In the genomic region with DNA sequence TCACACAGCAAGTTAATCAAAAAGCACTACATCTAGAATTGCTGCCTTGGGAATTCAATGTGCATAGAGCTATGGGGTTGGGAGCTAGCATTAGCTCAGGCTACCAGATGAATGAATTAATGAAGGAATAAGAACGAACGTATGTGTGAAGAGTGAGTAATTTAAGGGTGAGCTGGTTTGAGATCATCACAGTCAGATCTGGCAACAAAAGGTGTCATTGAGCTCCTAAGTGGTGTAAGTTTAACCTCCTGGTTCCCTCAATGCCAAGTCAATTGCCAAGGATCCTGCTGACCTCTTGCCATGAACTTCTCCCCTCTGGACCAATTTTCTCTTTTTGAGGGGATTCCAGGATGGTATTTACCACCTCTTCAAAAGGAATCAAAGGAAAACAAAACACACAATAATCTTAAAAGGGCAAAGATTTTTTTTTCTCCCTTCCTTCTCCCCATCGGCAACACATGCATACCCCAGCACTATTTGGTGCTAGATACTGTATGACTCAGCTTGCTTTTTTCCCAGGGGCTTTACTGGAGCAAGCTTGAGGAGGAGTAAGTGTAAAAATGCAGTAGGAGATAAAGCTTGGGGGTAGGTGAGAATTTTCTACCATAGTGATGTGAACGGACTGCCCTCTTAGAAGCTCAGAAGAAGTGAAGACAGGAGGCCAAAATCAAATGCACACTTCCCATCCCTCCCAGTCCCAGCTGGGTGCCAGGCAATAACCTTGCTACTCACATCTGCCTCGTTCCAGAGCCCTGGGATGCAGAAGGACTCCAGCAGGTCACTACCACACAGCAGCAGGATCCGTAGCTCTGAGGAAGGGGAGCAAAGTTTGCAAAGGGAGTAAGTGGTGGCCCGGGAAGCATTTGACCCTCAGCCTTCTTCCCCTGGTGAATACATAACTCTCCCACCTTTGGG, we compare ENCODE assay signal across 17 cellular contexts.
A peak's percentile ranks its signal among the peaks of the same experiment; 100 is the strongest.
DNase-seq lines count a peak whose midpoint lies in the region; TF ChIP-seq lines count a peak whose summit lies in the region.
"Had no signal": no experiment of that assay in that cellular context is flagged by ENCODE, and none has a peak within 500 bp of the region (broad histone marks: within the 10 kb centered on the region; RNA-seq: fewer than 3 reads in every experiment).

No MANE protein-coding gene starts in this region.

- CTCF ChIA-PET in mammary epithelial cell (lab: Charles Lee; ENCODE audit: low non-redundant PET): no interaction called here

- dilution Hi-C loops in mammary epithelial cell (cut with HindIII; ENCODE audit: low sequenced_read_pairs): no loop called here

- in situ Hi-C loops in mammary epithelial cell (cut with MboI; ENCODE audit: low sequenced_read_pairs in 2 of 2): no loop called here

- no peaks in the 10 kb centered on the region for H3K36me3 Mint-ChIP-seq in HFFc6 (ENCODE audit: low read depth)
- H3K36me3 Mint-ChIP-seq: naive thymus-derived CD8-positive, alpha-beta T cell had no signal

- H3K4me2 ChIP-seq in mammary epithelial cell (ENCODE audit: insufficient read depth, low read depth, low read length): peak overlapping the region; percentile 69

- peak overlapping the region; percentile 96 for H3K27ac ChIP-seq in mammary epithelial cell (ENCODE audit: insufficient read depth, low read depth, low read length)
- peak overlapping the region; percentile 84 for H3K27ac ChIP-seq in mesodermal cell (ENCODE audit: low read depth, low read length, severe bottlenecking)
- H3K27ac ChIP-seq in adrenal gland: peak overlapping the region in 1 of 5 donors; percentile 71

- peak overlapping the region; percentile 100 for H3K27ac Mint-ChIP-seq in HFFc6
- H3K27ac Mint-ChIP-seq: activated CD4-positive, alpha-beta T cell treated with anti-CD3 and anti-CD28 coated beads, Interleukin-2, amount 10 ng/mL, durations not matched to agents 24 days and 14 days; B cell; naive thymus-derived CD8-positive, alpha-beta T cell had no signal

- peak overlapping the region; percentile 84 for H3K4me3 Mint-ChIP-seq in HFFc6
- H3K4me3 Mint-ChIP-seq: activated CD4-positive, alpha-beta T cell treated with anti-CD3 and anti-CD28 coated beads, Interleukin-2, amount 10 ng/mL, durations not matched to agents 24 days and 14 days; B cell; naive thymus-derived CD8-positive, alpha-beta T cell; stimulated activated naive CD8-positive, alpha-beta T cell treated with anti-CD3 and anti-CD28 coated beads, Interleukin-15, amount 100 ng/mL, for 72 hours had no signal

- H3K4me1 ChIP-seq in mammary epithelial cell (ENCODE audit: insufficient read depth, low read length): peaks cover 58% of the 10 kb centered on the region
- H3K4me1 ChIP-seq in mesodermal cell (ENCODE audit: control insufficient read depth, insufficient read depth, low read length, poor library complexity, severe bottlenecking): peaks cover 47% of the 10 kb centered on the region
- H3K4me1 ChIP-seq in adrenal gland (replicated peaks in 1 of 2): no peaks in the 10 kb centered on the region

- H3K9me3 ChIP-seq in mammary epithelial cell (replicated peaks; ENCODE audit: insufficient read depth, low read length) (no peaks in the 10 kb centered on the region), mesodermal cell (ENCODE audit: control insufficient read depth, low read length) (no peaks in the 10 kb centered on the region), adrenal gland (replicated peaks in 1 of 3) (no peaks in the 10 kb centered on the region)

- TF ChIP-seq CTCF in HFFc6 (IDR thresholded peaks at IDR 0.05): no peak
- no peak for TF ChIP-seq CTCF in mammary epithelial cell (conservative IDR thresholded peaks at IDR 0.05 in 1 of 2, IDR thresholded peaks at IDR 0.05 in 1 of 2; ENCODE audit: extremely low read depth in 1 of 2, insufficient read depth in 1 of 2, low read depth in 1 of 2, low read length in 2 of 2)
- no peak for TF ChIP-seq CTCF in adrenal gland (IDR thresholded peaks at IDR 0.05)

- intact Hi-C loops in mammary epithelial cell (cut with micrococcal nuclease) (no loop called here), adrenal gland (cut with DNase I) (no loop called here)

- H2AFZ ChIP-seq in mammary epithelial cell (ENCODE audit: low read depth, low read length): peak overlapping the region; percentile 62

- H3K4me3 ChIP-seq in mammary epithelial cell (replicated peaks in 1 of 3; ENCODE audit: insufficient read depth in 1 of 3, low read depth in 2 of 3, low read length in 3 of 3): no peak overlapping the region
- no peak overlapping the region for H3K4me3 ChIP-seq in mesodermal cell (ENCODE audit: extremely low read depth, insufficient read depth, low read length, poor library complexity, severe bottlenecking)
- H3K4me3 ChIP-seq in adrenal gland: no peak overlapping the region
- H3K4me3 ChIP-seq: SK-N-MC had no signal

- H3K79me2 ChIP-seq in mammary epithelial cell (ENCODE audit: insufficient read depth, low read length): no peaks in the 10 kb centered on the region

- 63% methylated on average over 7 of the region's 7 CpGs for WGBS in mammary epithelial cell (ENCODE audit: low coverage, missing lambda C conversion rate)
- WGBS in mesodermal cell (ENCODE audit: insufficient coverage in 2 of 2), 2 experiments: 38 to 53% methylated on average over 2 to 3 of the region's 7 CpGs
- 54 to 67% (median 58%) methylated on average over 7 of the region's 7 CpGs for WGBS in adrenal gland, 4 donors

- TF ChIP-seq POLR2A in adrenal gland (IDR thresholded peaks at IDR 0.05): no peak

- H3K9ac ChIP-seq in mammary epithelial cell (ENCODE audit: insufficient read depth, low read length): peak overlapping the region; percentile 74

- H3K4me1 Mint-ChIP-seq in HFFc6 (ENCODE audit: low read depth): peaks cover 92% of the 10 kb centered on the region
- H3K4me1 Mint-ChIP-seq: B cell; stimulated activated naive CD8-positive, alpha-beta T cell treated with anti-CD3 and anti-CD28 coated beads, Interleukin-15, amount 100 ng/mL, for 72 hours had no signal

- H4K20me1 ChIP-seq in mammary epithelial cell (ENCODE audit: insufficient read depth, low read length): no peaks in the 10 kb centered on the region

- BruUV-seq in mammary epithelial cell (replicated peaks; lab: Mats Ljungman, UMichigan): no TSS peak

- H3K27me3 ChIP-seq in mammary epithelial cell (ENCODE audit: insufficient read depth, low read length) (no peaks in the 10 kb centered on the region), adrenal gland (no peaks in the 10 kb centered on the region)

- H3K36me3 ChIP-seq in mammary epithelial cell (ENCODE audit: insufficient read depth, low read length): no peaks in the 10 kb centered on the region
- H3K36me3 ChIP-seq in mesodermal cell (ENCODE audit: control insufficient read depth, insufficient read depth, low read length): no peaks in the 10 kb centered on the region
- H3K36me3 ChIP-seq in adrenal gland (replicated peaks in 1 of 2): no peaks in the 10 kb centered on the region

- DNase-seq in A172 (ENCODE audit: low spot score): peak; percentile 76
- peak; percentile 52 for DNase-seq in HFFc6
- peak; percentile 58 for DNase-seq in mammary epithelial cell
- no peak for DNase-seq in HUDEP-2 (lab: John Stamatoyannopoulos, UW; ENCODE audit: unreplicated experiment in 76 of 76)
- no peak for DNase-seq in adrenal gland
- no peak for DNase-seq in NCI-H1092 treated with DMSO at 0.1 percent for 48 hours (lab: John Stamatoyannopoulos, UW)
- no peak for DNase-seq in GM19238 (ENCODE audit: insufficient read length, low spot score)
- DNase-seq: activated CD4-positive, alpha-beta T cell treated with anti-CD3 and anti-CD28 coated beads, Interleukin-2, amount 10 ng/mL, durations not matched to agents 24 days and 14 days; activated gamma-delta T cell treated with Interleukin-2 at 50 U/mL for 16 hours; GOT3; naive thymus-derived CD8-positive, alpha-beta T cell; NCI-H526; stimulated activated CD4-positive, alpha-beta T cell treated with anti-CD3 and anti-CD28 coated beads, Interleukin-4, amount 100 ng/mL, for 1 hour; stimulated activated naive CD8-positive, alpha-beta T cell treated with anti-CD3 and anti-CD28 coated beads, Interleukin-15, amount 100 ng/mL, for 72 hours had no signal

- H3K9me3 Mint-ChIP-seq in HFFc6: no peaks in the 10 kb centered on the region
- H3K9me3 Mint-ChIP-seq: activated CD4-positive, alpha-beta T cell treated with anti-CD3 and anti-CD28 coated beads, Interleukin-2, amount 10 ng/mL, durations not matched to agents 24 days and 14 days; naive thymus-derived CD8-positive, alpha-beta T cell; stimulated activated naive CD8-positive, alpha-beta T cell treated with anti-CD3 and anti-CD28 coated beads, Interleukin-15, amount 100 ng/mL, for 72 hours had no signal

- H3K27me3 Mint-ChIP-seq in HFFc6 (ENCODE audit: insufficient read depth): peaks cover 4% of the 10 kb centered on the region
- H3K27me3 Mint-ChIP-seq: activated CD4-positive, alpha-beta T cell treated with anti-CD3 and anti-CD28 coated beads, Interleukin-2, amount 10 ng/mL, durations not matched to agents 24 days and 14 days; stimulated activated naive CD8-positive, alpha-beta T cell treated with anti-CD3 and anti-CD28 coated beads, Interleukin-15, amount 100 ng/mL, for 72 hours had no signal

Comparison
In these comparisons a context has a peak if more than half of its experiments do, and no peak if none do; other contexts are left out.
1. DNase-seq: peak in A172 (single experiment), HFFc6 (single experiment) and mammary epithelial cell (single experiment); none in HUDEP-2 (0 of 76), adrenal gland (0 of 7), NCI-H1092 treated with DMSO at 0.1 percent for 48 hours (single experiment) and GM19238 (single experiment).